9 cellular contexts compared by ENCODE assay signal in the genomic region with DNA sequence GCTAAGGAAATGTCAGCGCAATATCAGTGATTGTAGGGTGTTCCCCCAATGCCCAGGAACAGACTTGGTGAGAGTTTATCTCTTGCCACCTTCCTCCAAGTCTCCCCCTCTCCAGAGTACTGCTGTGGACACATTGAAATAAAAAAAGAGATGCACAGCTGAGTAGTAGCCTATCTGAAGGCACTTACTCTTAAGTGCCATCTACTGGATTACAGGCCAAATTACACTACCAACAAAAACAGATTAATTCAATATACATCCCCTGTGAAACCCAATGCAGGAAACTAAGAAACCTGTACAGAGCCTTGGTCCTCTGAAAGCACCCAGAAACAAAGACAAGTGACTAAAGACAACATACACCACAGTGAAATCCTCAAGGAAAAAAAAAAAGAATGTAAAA.
A peak's percentile ranks its signal among the peaks of the same experiment; 100 is the strongest.
DNase-seq lines count a peak whose midpoint lies in the region; ATAC-seq and TF ChIP-seq lines count a peak whose summit lies in the region.
"Had no signal": no experiment of that assay in that cellular context is flagged by ENCODE, and none has a peak within 500 bp of the region (broad histone marks: within the 10 kb centered on the region; RNA-seq: fewer than 3 reads in every experiment).

No MANE protein-coding gene starts in this region.

- H3K4me3 ChIP-seq in Caco-2 (ENCODE audit: low read depth, low read length) (no peak overlapping the region), fibroblast of mammary gland (ENCODE audit: control insufficient read depth, low read depth, low read length) (no peak overlapping the region), tibial artery (no peak overlapping the region)

- no peaks in the 10 kb centered on the region for H3K27me3 ChIP-seq in Caco-2 (replicated peaks; ENCODE audit: control insufficient read depth, insufficient read depth, low read length)
- no peaks in the 10 kb centered on the region for H3K27me3 ChIP-seq in tibial artery
- H3K27me3 ChIP-seq: neutrophil had no signal

- H3K27ac ChIP-seq in tibial artery: no peak overlapping the region
- H3K27ac ChIP-seq: neutrophil had no signal

- no peaks in the 10 kb centered on the region for H3K4me1 ChIP-seq in Caco-2
- no peaks in the 10 kb centered on the region for H3K4me1 ChIP-seq in tibial artery

- no peaks in the 10 kb centered on the region for H3K4me1 Mint-ChIP-seq in Caco-2 (ENCODE audit: low read depth, unreplicated experiment)

- no peaks in the 10 kb centered on the region for H3K27me3 Mint-ChIP-seq in Caco-2 (ENCODE audit: insufficient read depth, unreplicated experiment)

- H3K27ac Mint-ChIP-seq in Caco-2 (ENCODE audit: unreplicated experiment): no peak overlapping the region

- CTCF ChIA-PET in Caco-2 (lab: Charles Lee): interaction anchor here (0.8 kb wide), 1 partner anchor 1237 kb away, joined by 5 read pairs; no protein-coding TSS in a partner anchor

- H3K9me3 Mint-ChIP-seq in Caco-2 (ENCODE audit: unreplicated experiment): no peaks in the 10 kb centered on the region

- peak; percentile 63 for ATAC-seq in GM19468 (IDR thresholded peaks at IDR 0.05; ENCODE audit: extremely low read depth, unreplicated experiment)
- ATAC-seq in GM21390 (IDR thresholded peaks at IDR 0.05; ENCODE audit: unreplicated experiment): no peak

- no TSS peak for BruUV-seq in Caco-2 (replicated peaks; lab: Mats Ljungman, UMichigan)

- no peaks in the 10 kb centered on the region for H3K36me3 ChIP-seq in Caco-2 (ENCODE audit: control insufficient read depth, insufficient read depth, low read length)
- H3K36me3 ChIP-seq in tibial artery: no peaks in the 10 kb centered on the region
- H3K36me3 ChIP-seq: neutrophil had no signal

- DNase-seq in Caco-2 (no peak), NCI-H146 (lab: John Stamatoyannopoulos, UW) (peak; percentile 67), fibroblast of mammary gland (ENCODE audit: low read depth) (peak; percentile 4), SW 1271 (lab: John Stamatoyannopoulos, UW) (no peak), tibial artery (no peak)
- DNase-seq in stimulated activated CD4-positive, alpha-beta T cell treated with anti-CD3 and anti-CD28 coated beads, Interleukin-2, amount 100 ng/mL, for 24 hours: no peak

- POLR2A ChIA-PET in Caco-2 (lab: Charles Lee): no interaction called here

- TF ChIP-seq CTCF in Caco-2 (IDR thresholded peaks at IDR 0.05; ENCODE audit: insufficient read depth in 1 of 2, low read depth in 1 of 2, low read length in 1 of 2, severe bottlenecking in 1 of 2, unreplicated experiment in 1 of 2) (peak; percentile 19 to 45), fibroblast of mammary gland (conservative IDR thresholded peaks at IDR 0.05; ENCODE audit: control insufficient read depth, insufficient read depth, low read depth, low read length) (peak; percentile 47), tibial artery (IDR thresholded peaks at IDR 0.05) (no peak)

- H3K9me3 ChIP-seq in Caco-2 (no peaks in the 10 kb centered on the region), tibial artery (no peaks in the 10 kb centered on the region)
- H3K9me3 ChIP-seq: neutrophil had no signal

- H3K36me3 Mint-ChIP-seq in Caco-2 (ENCODE audit: insufficient read depth, unreplicated experiment): no peaks in the 10 kb centered on the region

- intact Hi-C loops in Caco-2 (cut with micrococcal nuclease; ENCODE audit: unreplicated experiment): no loop called here
- intact Hi-C loops in tibial artery (cut with DNase I; ENCODE audit: low total_unique reads): no loop called here

- H3K4me3 Mint-ChIP-seq in Caco-2 (ENCODE audit: unreplicated experiment): no peak overlapping the region

Comparison
In these comparisons a context has a peak if more than half of its experiments do, and no peak if none do; other contexts are left out.
1. DNase-seq: peak in NCI-H146 (single experiment) and fibroblast of mammary gland (single experiment); none in Caco-2 (0 of 2), SW 1271 (0 of 2), stimulated activated CD4-positive, alpha-beta T cell treated with anti-CD3 and anti-CD28 coated beads, Interleukin-2, amount 100 ng/mL, for 24 hours (0 of 2) and tibial artery (0 of 2).
2. CTCF ChIP-seq: peak in Caco-2 (2 of 2) and fibroblast of mammary gland (single experiment); none in tibial artery (0 of 2).